29 cellular contexts compared by ENCODE assay signal in the genomic region with DNA sequence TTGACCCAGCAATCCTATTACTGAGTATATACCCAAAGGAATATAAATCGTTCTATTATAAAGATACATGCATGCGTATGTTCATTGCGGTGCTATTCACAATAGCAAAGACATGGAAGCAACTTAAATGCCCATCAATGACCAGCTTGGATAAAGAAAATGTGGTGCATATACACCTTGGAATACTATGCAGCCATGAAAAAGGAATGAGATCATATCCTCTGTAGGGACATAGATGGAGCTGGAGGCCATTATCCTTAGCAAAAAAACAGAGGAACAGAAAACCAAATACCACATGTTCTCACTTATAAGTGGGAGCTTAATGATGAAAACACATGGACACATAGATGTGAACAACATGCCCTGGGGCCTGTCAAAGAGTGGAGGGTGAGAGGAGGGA.
"Had no signal": no experiment of that assay in that cellular context is flagged by ENCODE, and none has a peak within 500 bp of the region (broad histone marks: within the 10 kb centered on the region; RNA-seq: fewer than 3 reads in every experiment).

No MANE protein-coding gene starts in this region.

- H3K9me3 Mint-ChIP-seq: stimulated activated effector memory CD8-positive, alpha-beta T cell treated with anti-CD3 and anti-CD28 coated beads, Interleukin-12 subunit alpha, Interleukin-12 subunit beta, amount 100 ng/mL, for 72 hours; stimulated activated memory B cell treated with anti-CD40 and anti-IgM and Interleukin-4, amounts not matched to agents 10 μg/mL and 1 μg/mL and 100 μg/mL, for 72 hours; stimulated activated naive CD8-positive, alpha-beta T cell treated with anti-CD3 and anti-CD28 coated beads, Interleukin-15, Interleukin-2, amounts not matched to agents 100 ng/mL and 50 ng/mL, for 24 hours; type B pancreatic cell had no signal

- DNase-seq: stimulated activated CD4-positive, alpha-beta T cell treated with anti-CD3 and anti-CD28 coated beads, Interleukin-2, amount 100 ng/mL, for 48 hours; stimulated activated CD4-positive, alpha-beta T cell treated with anti-CD3 and anti-CD28 coated beads, Interleukin-4, amount 100 ng/mL, for 1 hour; stimulated activated CD4-positive, alpha-beta T cell treated with anti-CD3 and anti-CD28 coated beads, Interleukin-4, amount 100 ng/mL, for 24 hours; stimulated activated CD4-positive, alpha-beta T cell treated with anti-CD3 and anti-CD28 coated beads, Interleukin-4, amount 100 ng/mL, for 4 hours; stimulated activated CD8-positive, alpha-beta memory T cell treated with anti-CD3 and anti-CD28 coated beads, Interleukin-4, amount 100 ng/mL, for 48 hours; stimulated activated naive B cell treated with anti-CD40 and anti-IgM and Interleukin-4, amounts not matched to agents 10 μg/mL and 1 μg/mL and 100 μg/mL, for 72 hours; stimulated activated naive CD4-positive, alpha-beta T cell; stimulated activated naive CD4-positive, alpha-beta T cell treated with Interleukin-2 at 50 U/mL for 16 hours; stimulated activated naive CD8-positive, alpha-beta T cell treated with anti-CD3 and anti-CD28 coated beads, Interleukin-15, amount 100 ng/mL, for 72 hours; stimulated activated naive CD8-positive, alpha-beta T cell treated with anti-CD3 and anti-CD28 coated beads, Interleukin-15, Interleukin-2, amounts not matched to agents 100 U/mL and 50 U/mL, for 24 hours; stomach; substantia nigra; testis; thyroid gland; tibial artery; transverse colon; trophoblast cell; upper lobe of left lung; upper lobe of right lung; uterus had no signal

- ATAC-seq: stimulated activated effector memory CD8-positive, alpha-beta T cell treated with anti-CD3 and anti-CD28 coated beads, Interleukin-12 subunit alpha, Interleukin-12 subunit beta, amount 100 ng/mL, for 72 hours; stimulated activated memory B cell treated with anti-CD40 and anti-IgM and Interleukin-4, amounts not matched to agents 10 μg/mL and 1 μg/mL and 100 μg/mL, for 72 hours; stimulated activated naive B cell treated with anti-CD40 and anti-IgM and Interleukin-4, amounts not matched to agents 10 μg/mL and 1 μg/mL and 100 μg/mL, for 72 hours; stimulated activated naive CD8-positive, alpha-beta T cell treated with anti-CD3 and anti-CD28 coated beads, Interleukin-15, amount 100 ng/mL, for 72 hours; stimulated activated naive CD8-positive, alpha-beta T cell treated with anti-CD3 and anti-CD28 coated beads, Interleukin-15, Interleukin-2, amounts not matched to agents 100 U/mL and 50 U/mL, for 24 hours; upper lobe of right lung had no signal

- H3K27me3 ChIP-seq: stomach, suprapubic skin, testis, thyroid gland, tibial artery, tibial nerve, transverse colon, upper lobe of left lung, upper lobe of right lung, uterus, vagina had no signal

- H3K9me3 ChIP-seq: suprapubic skin, testis, thoracic aorta, thyroid gland, transverse colon, upper lobe of right lung, vagina had no signal

- FAIRE-seq: urothelium cell line had no signal

- H3K27ac Mint-ChIP-seq: stimulated activated effector memory CD8-positive, alpha-beta T cell treated with anti-CD3 and anti-CD28 coated beads, Interleukin-12 subunit alpha, Interleukin-12 subunit beta, amount 100 ng/mL, for 72 hours; stimulated activated memory B cell treated with anti-CD40 and anti-IgM and Interleukin-4, amounts not matched to agents 10 μg/mL and 1 μg/mL and 100 μg/mL, for 72 hours; stimulated activated naive B cell treated with anti-CD40 and anti-IgM and Interleukin-4, amounts not matched to agents 10 μg/mL and 1 μg/mL and 100 μg/mL, for 72 hours; stimulated activated naive CD8-positive, alpha-beta T cell treated with anti-CD3 and anti-CD28 coated beads, Interleukin-15, amount 100 ng/mL, for 72 hours; stimulated activated naive CD8-positive, alpha-beta T cell treated with anti-CD3 and anti-CD28 coated beads, Interleukin-15, Interleukin-2, amounts not matched to agents 100 ng/mL and 50 ng/mL, for 24 hours; type B pancreatic cell had no signal

- H3K36me3 ChIP-seq: stomach, suprapubic skin, thoracic aorta, thyroid gland, tibial artery, tibial nerve, transverse colon, upper lobe of left lung, upper lobe of right lung, uterus, vagina had no signal

- H3K36me3 Mint-ChIP-seq: stimulated activated effector memory CD8-positive, alpha-beta T cell treated with anti-CD3 and anti-CD28 coated beads, Interleukin-12 subunit alpha, Interleukin-12 subunit beta, amount 100 ng/mL, for 72 hours; stimulated activated memory B cell treated with anti-CD40 and anti-IgM and Interleukin-4, amounts not matched to agents 10 μg/mL and 1 μg/mL and 100 μg/mL, for 72 hours; type B pancreatic cell had no signal

- H3K27me3 Mint-ChIP-seq: stimulated activated memory B cell treated with anti-CD40 and anti-IgM and Interleukin-4, amounts not matched to agents 10 μg/mL and 1 μg/mL and 100 μg/mL, for 72 hours; stimulated activated naive B cell treated with anti-CD40 and anti-IgM and Interleukin-4, amounts not matched to agents 10 μg/mL and 1 μg/mL and 100 μg/mL, for 72 hours; stimulated activated naive CD8-positive, alpha-beta T cell treated with anti-CD3 and anti-CD28 coated beads, Interleukin-15, amount 100 ng/mL, for 72 hours; stimulated activated naive CD8-positive, alpha-beta T cell treated with anti-CD3 and anti-CD28 coated beads, Interleukin-15, Interleukin-2, amounts not matched to agents 100 ng/mL and 50 ng/mL, for 24 hours; type B pancreatic cell had no signal

- H3K4me1 ChIP-seq: stomach, suprapubic skin, testis, thyroid gland, tibial artery, tibial nerve, transverse colon, upper lobe of right lung, uterus, vagina had no signal

- H3K4me3 Mint-ChIP-seq: stimulated activated effector memory CD8-positive, alpha-beta T cell treated with anti-CD3 and anti-CD28 coated beads, Interleukin-12 subunit alpha, Interleukin-12 subunit beta, amount 100 ng/mL, for 72 hours; stimulated activated memory B cell treated with anti-CD40 and anti-IgM and Interleukin-4, amounts not matched to agents 10 μg/mL and 1 μg/mL and 100 μg/mL, for 72 hours; stimulated activated naive B cell treated with anti-CD40 and anti-IgM and Interleukin-4, amounts not matched to agents 10 μg/mL and 1 μg/mL and 100 μg/mL, for 72 hours; stimulated activated naive CD8-positive, alpha-beta T cell treated with anti-CD3 and anti-CD28 coated beads, Interleukin-15, amount 100 ng/mL, for 72 hours; stimulated activated naive CD8-positive, alpha-beta T cell treated with anti-CD3 and anti-CD28 coated beads, Interleukin-15, Interleukin-2, amounts not matched to agents 100 ng/mL and 50 ng/mL, for 24 hours; type B pancreatic cell had no signal

- H3K27ac ChIP-seq: stomach, suprapubic skin, testis, thoracic aorta, thyroid gland, tibial artery, tibial nerve, transverse colon, upper lobe of left lung, upper lobe of right lung, uterus, vagina had no signal

- H3K4me3 ChIP-seq: stomach, suprapubic skin, testis, thoracic aorta, thyroid gland, tibial artery, tibial nerve, transverse colon, upper lobe of left lung, upper lobe of right lung, uterus, vagina had no signal
